11 cellular contexts compared by ENCODE assay signal in genomic region chrX:20514358-20514757, GRCh38.
DNase-seq lines count a peak whose midpoint lies in the region; ATAC-seq, FAIRE-seq and TF ChIP-seq lines count a peak whose summit lies in the region.
"Had no signal": no experiment of that assay in that cellular context is flagged by ENCODE, and none has a peak within 500 bp of the region (broad histone marks: within the 10 kb centered on the region; RNA-seq: fewer than 3 reads in every experiment).

No MANE protein-coding gene starts in this region.

- in situ Hi-C loops in KBM-7 (cut with MboI; ENCODE audit: low pct_unique_long_range_greater_than_20kb, low sequenced_read_pairs): no loop called here

- H3K9me3 ChIP-seq in endothelial cell of umbilical vein (replicated peaks; ENCODE audit: control insufficient read depth, insufficient read depth, low read length) (no peaks in the 10 kb centered on the region), prostate gland (no peaks in the 10 kb centered on the region)
- H3K9me3 ChIP-seq: upper lobe of left lung had no signal

- peak; percentile 86 for FAIRE-seq in endothelial cell of umbilical vein (lab: Jason Lieb, UNC)
- FAIRE-seq: A204.1 had no signal

- no peak for TF ChIP-seq POLR2A in endothelial cell of umbilical vein (IDR thresholded peaks at IDR 0.05; ENCODE audit: low read depth, low read length)
- no peak for TF ChIP-seq POLR2A in prostate gland (IDR thresholded peaks at IDR 0.05)

- peak overlapping the region; percentile 98 for H3K27ac Mint-ChIP-seq in activated CD4-positive, alpha-beta memory T cell treated with anti-CD3 and anti-CD28 coated beads, Interleukin-2, amount 10 ng/mL, durations not matched to agents 7 days and 5 days
- H3K27ac Mint-ChIP-seq in activated CD4-positive, alpha-beta memory T cell treated with anti-CD3 and anti-CD28 coated beads for 36 hours: no peak overlapping the region

- intact Hi-C loops in activated CD4-positive, alpha-beta memory T cell treated with anti-CD3 and anti-CD28 coated beads for 36 hours (cut with micrococcal nuclease): no loop called here
- intact Hi-C loops in endothelial cell of umbilical vein (cut with micrococcal nuclease) (loop anchor here (5.0 kb wide), 1 partner anchor 1013 kb away; no protein-coding TSS in a partner anchor), prostate gland (cut with DNase I) (no loop called here)

- H3K36me3 ChIP-seq in endothelial cell of umbilical vein (ENCODE audit: control insufficient read depth in 2 of 2, extremely low read depth in 1 of 2, insufficient read depth in 2 of 2, low read length in 2 of 2) (no peaks in the 10 kb centered on the region), prostate gland (no peaks in the 10 kb centered on the region)
- H3K36me3 ChIP-seq: upper lobe of left lung had no signal

- H4K20me1 ChIP-seq in endothelial cell of umbilical vein (replicated peaks; ENCODE audit: control insufficient read depth, extremely low read depth, insufficient read depth, low read length): no peaks in the 10 kb centered on the region

- POLR2A ChIA-PET in activated CD4-positive, alpha-beta memory T cell treated with anti-CD3 and anti-CD28 coated beads, Interleukin-2, amount 10 ng/mL, durations not matched to agents 7 days and 5 days (lab: Charles Lee): interaction anchor here (0.6 kb wide), 1 partner anchor 69 kb away, joined by 3 read pairs; no protein-coding TSS in a partner anchor
- POLR2A ChIA-PET in activated CD4-positive, alpha-beta memory T cell treated with anti-CD3 and anti-CD28 coated beads for 36 hours (lab: Charles Lee): interaction anchor here (2.4 kb wide), 1 partner anchor 14 kb away, joined by 13 read pairs; no protein-coding TSS in a partner anchor
- POLR2A ChIA-PET in endothelial cell of umbilical vein (lab: Charles Lee): no interaction called here

- no peak for DNase-seq in activated CD4-positive, alpha-beta memory T cell treated with anti-CD3 and anti-CD28 coated beads, Interleukin-2, amount 10 ng/mL, durations not matched to agents 7 days and 5 days
- DNase-seq in activated CD4-positive, alpha-beta memory T cell treated with anti-CD3 and anti-CD28 coated beads for 36 hours: no peak
- DNase-seq in RKO (ENCODE audit: low spot score): peak; percentile 63
- DNase-seq in endothelial cell of umbilical vein (ENCODE audit: low read depth, low spot score): peak; percentile 65
- DNase-seq in skeletal muscle cell (ENCODE audit: low read depth): peak; percentile 64
- DNase-seq in KBM-7: no peak
- no peak for DNase-seq in prostate gland (ENCODE audit: low spot score)
- DNase-seq: NCI-H1105 treated with DMSO at 0.1 percent for 48 hours had no signal

- H3K9me3 Mint-ChIP-seq in activated CD4-positive, alpha-beta memory T cell treated with anti-CD3 and anti-CD28 coated beads, Interleukin-2, amount 10 ng/mL, durations not matched to agents 7 days and 5 days: peaks cover 10% of the 10 kb centered on the region
- peaks cover 5% of the 10 kb centered on the region for H3K9me3 Mint-ChIP-seq in activated CD4-positive, alpha-beta memory T cell treated with anti-CD3 and anti-CD28 coated beads for 36 hours

- no peaks in the 10 kb centered on the region for H3K27me3 ChIP-seq in endothelial cell of umbilical vein (ENCODE audit: control insufficient read depth in 2 of 2, insufficient read depth in 2 of 2, low read length in 2 of 2)
- no peaks in the 10 kb centered on the region for H3K27me3 ChIP-seq in prostate gland (replicated peaks; ENCODE audit: insufficient read depth)
- H3K27me3 ChIP-seq: upper lobe of left lung had no signal

- H3K4me2 ChIP-seq in endothelial cell of umbilical vein (ENCODE audit: insufficient read depth, low read length): no peak overlapping the region

- no peak overlapping the region for H3K9ac ChIP-seq in endothelial cell of umbilical vein (replicated peaks; ENCODE audit: extremely low read depth, insufficient read depth, low read length)

- TF ChIP-seq CTCF in endothelial cell of umbilical vein (IDR thresholded peaks at IDR 0.05; ENCODE audit: extremely low read depth in 1 of 2, insufficient read depth in 1 of 2, low read depth in 1 of 2, low read length in 2 of 2) (no peak), prostate gland (IDR thresholded peaks at IDR 0.05) (no peak)

- H3K4me1 Mint-ChIP-seq in activated CD4-positive, alpha-beta memory T cell treated with anti-CD3 and anti-CD28 coated beads, Interleukin-2, amount 10 ng/mL, durations not matched to agents 7 days and 5 days: peaks cover 45% of the 10 kb centered on the region
- peaks cover 34% of the 10 kb centered on the region for H3K4me1 Mint-ChIP-seq in activated CD4-positive, alpha-beta memory T cell treated with anti-CD3 and anti-CD28 coated beads for 36 hours (ENCODE audit: low read depth)

- H3K9me1 ChIP-seq in endothelial cell of umbilical vein (replicated peaks; ENCODE audit: control insufficient read depth, extremely low read depth, insufficient read depth, low read length): no peaks in the 10 kb centered on the region

- peaks cover 20% of the 10 kb centered on the region for H3K27me3 Mint-ChIP-seq in activated CD4-positive, alpha-beta memory T cell treated with anti-CD3 and anti-CD28 coated beads, Interleukin-2, amount 10 ng/mL, durations not matched to agents 7 days and 5 days
- H3K27me3 Mint-ChIP-seq in activated CD4-positive, alpha-beta memory T cell treated with anti-CD3 and anti-CD28 coated beads for 36 hours: peaks cover 15% of the 10 kb centered on the region

- peaks cover 53% of the 10 kb centered on the region for H3K4me1 ChIP-seq in endothelial cell of umbilical vein (ENCODE audit: control insufficient read depth, extremely low read depth, insufficient read depth, low read length)
- no peaks in the 10 kb centered on the region for H3K4me1 ChIP-seq in prostate gland (replicated peaks)

- no peak overlapping the region for H3K4me3 Mint-ChIP-seq in activated CD4-positive, alpha-beta memory T cell treated with anti-CD3 and anti-CD28 coated beads, Interleukin-2, amount 10 ng/mL, durations not matched to agents 7 days and 5 days
- no peak overlapping the region for H3K4me3 Mint-ChIP-seq in activated CD4-positive, alpha-beta memory T cell treated with anti-CD3 and anti-CD28 coated beads for 36 hours

- CTCF ChIA-PET in activated CD4-positive, alpha-beta memory T cell treated with anti-CD3 and anti-CD28 coated beads, Interleukin-2, amount 10 ng/mL, durations not matched to agents 7 days and 5 days (lab: Charles Lee): no interaction called here
- CTCF ChIA-PET in activated CD4-positive, alpha-beta memory T cell treated with anti-CD3 and anti-CD28 coated beads for 36 hours (lab: Charles Lee): no interaction called here
- CTCF ChIA-PET in endothelial cell of umbilical vein (lab: Charles Lee): interaction anchor here (1.8 to 3.4 kb wide), 2 partner anchors 13 to 15 kb away, joined by 6 to 14 read pairs; no protein-coding TSS in a partner anchor

- dilution Hi-C loops in endothelial cell of umbilical vein (cut with MboI; ENCODE audit: extremely low pct_ligation_motif_present, low sequenced_read_pairs): no loop called here

- H3K79me2 ChIP-seq in endothelial cell of umbilical vein (ENCODE audit: control insufficient read depth, insufficient read depth, low read length): no peaks in the 10 kb centered on the region

- H2AFZ ChIP-seq in endothelial cell of umbilical vein (ENCODE audit: low read depth, low read length): no peak overlapping the region

- no TSS peak for BruUV-seq in endothelial cell of umbilical vein (replicated peaks; lab: Mats Ljungman, UMichigan)

- peaks cover 30% of the 10 kb centered on the region for H3K36me3 Mint-ChIP-seq in activated CD4-positive, alpha-beta memory T cell treated with anti-CD3 and anti-CD28 coated beads, Interleukin-2, amount 10 ng/mL, durations not matched to agents 7 days and 5 days (ENCODE audit: low read depth)
- no peaks in the 10 kb centered on the region for H3K36me3 Mint-ChIP-seq in activated CD4-positive, alpha-beta memory T cell treated with anti-CD3 and anti-CD28 coated beads for 36 hours

- H3K27ac ChIP-seq in endothelial cell of umbilical vein (ENCODE audit: insufficient read depth, low read depth, low read length) (peak overlapping the region; percentile 35), prostate gland (no peak overlapping the region)
- H3K27ac ChIP-seq: upper lobe of left lung had no signal

- no peak overlapping the region for H3K4me3 ChIP-seq in endothelial cell of umbilical vein (replicated peaks in 1 of 3; ENCODE audit: insufficient read depth in 1 of 3, low read depth in 1 of 3, low read length in 3 of 3)
- H3K4me3 ChIP-seq in skeletal muscle cell (ENCODE audit: low read depth, low read length): no peak overlapping the region
- no peak overlapping the region for H3K4me3 ChIP-seq in prostate gland
- H3K4me3 ChIP-seq: upper lobe of left lung had no signal

- 40% methylated on average over 1 of the region's 1 CpG for WGBS in prostate gland

- ATAC-seq in HG02798 (IDR thresholded peaks at IDR 0.05; ENCODE audit: poor library complexity, unreplicated experiment): no peak

TF ChIP-seq in endothelial cell of umbilical vein, 7 proteins besides CTCF, POLR2A, EP300 and RAD21:
- TF ChIP-seq MYC (IDR thresholded peaks at IDR 0.05; ENCODE audit: low read depth, low read length) (no peak), EZH2 (IDR thresholded peaks at IDR 0.05; ENCODE audit: borderline replicate concordance, low read depth, low read length, severe bottlenecking) (no peak), FOS (IDR thresholded peaks at IDR 0.05; ENCODE audit: borderline replicate concordance, insufficient read depth, low read length) (peak; percentile 85), GATA2 (IDR thresholded peaks at IDR 0.05; ENCODE audit: insufficient read depth, insufficient read length, low read depth, low read length) (no peak), POLR2AphosphoS5 (IDR thresholded peaks at IDR 0.05; ENCODE audit: insufficient read depth, low read depth, low read length) (no peak), MAX (IDR thresholded peaks at IDR 0.05; ENCODE audit: insufficient read depth, insufficient read length) (no peak), JUN (IDR thresholded peaks at IDR 0.05; ENCODE audit: borderline replicate concordance, insufficient read depth, insufficient read length, low read depth) (peak; percentile 77)

Comparison
In these comparisons a context has a peak if more than half of its experiments do, and no peak if none do; other contexts are left out.
1. DNase-seq: peak in RKO (single experiment), endothelial cell of umbilical vein (single experiment) and skeletal muscle cell (single experiment); none in activated CD4-positive, alpha-beta memory T cell treated with anti-CD3 and anti-CD28 coated beads, Interleukin-2, amount 10 ng/mL, durations not matched to agents 7 days and 5 days (single experiment), activated CD4-positive, alpha-beta memory T cell treated with anti-CD3 and anti-CD28 coated beads for 36 hours (single experiment), KBM-7 (single experiment) and prostate gland (single experiment).